19 cellular contexts compared by ENCODE assay signal in the genomic region with DNA sequence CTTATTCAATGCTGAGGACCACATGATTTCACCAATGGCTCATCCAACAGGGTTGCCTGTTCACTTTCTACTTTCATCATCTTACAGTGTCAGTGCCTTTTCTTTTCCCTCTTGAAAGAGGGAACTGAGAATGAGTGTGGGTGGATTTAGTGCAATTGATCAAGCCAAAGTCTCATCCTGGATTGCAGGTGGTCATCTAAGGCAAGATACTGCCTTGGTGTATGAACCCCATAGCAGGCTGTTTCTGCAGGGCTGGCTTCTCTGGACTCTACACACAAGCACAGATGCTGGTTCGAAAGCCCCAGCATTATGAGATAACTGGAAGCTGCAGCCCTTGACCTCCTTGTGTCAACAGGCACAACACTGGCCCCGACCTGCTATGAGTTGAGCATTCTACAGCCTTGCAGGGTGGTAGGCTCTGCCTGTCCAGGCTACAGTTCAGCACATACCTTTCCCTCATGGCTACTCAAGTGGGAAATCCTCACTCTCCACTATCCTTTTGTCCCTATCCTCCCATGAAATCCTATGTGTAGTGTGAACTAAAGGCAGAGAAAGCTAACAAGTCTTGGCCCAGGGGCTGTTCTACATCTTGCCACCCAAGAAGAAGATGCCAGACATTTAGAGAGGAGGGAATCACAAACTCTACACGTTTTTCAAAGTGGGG.
DNase-seq lines count a peak whose midpoint lies in the region; ATAC-seq, FAIRE-seq and TF ChIP-seq lines count a peak whose summit lies in the region.
"Had no signal": no experiment of that assay in that cellular context is flagged by ENCODE, and none has a peak within 500 bp of the region (broad histone marks: within the 10 kb centered on the region; RNA-seq: fewer than 3 reads in every experiment).

No MANE protein-coding gene starts in this region.

- no peak overlapping the region for H3K9ac ChIP-seq in GM12878 (ENCODE audit: control insufficient read depth, insufficient read depth, low read length)

- WGBS in GM12878 (ENCODE audit: insufficient coverage, insufficient replicate concordance, low lambda C conversion rate, missing lambda C conversion rate), result 64% methylated on average over 3 of the region's 3 CpGs
- WGBS in sigmoid colon, 2 donors, result 75 to 84% methylated on average over 3 of the region's 3 CpGs

- TF ChIP-seq EP300 in GM12878 (IDR thresholded peaks at IDR 0.05; ENCODE audit: borderline replicate concordance in 1 of 2, control insufficient read depth in 1 of 2, low read depth in 2 of 2, low read length in 2 of 2) (no peak), sigmoid colon (IDR thresholded peaks at IDR 0.05) (no peak)

- intact Hi-C loops in GM12878 (cut with micrococcal nuclease; ENCODE audit: unreplicated experiment), result no loop called here
- intact Hi-C loops in sigmoid colon (cut with DNase I), result no loop called here

- in situ Hi-C loops in GM12878 (cut with MboI), result no loop called here

- DNase-seq in GM12891 (ENCODE audit: insufficient read length, low spot score), result peak; percentile 19
- DNase-seq in GM12878 (ENCODE audit: low read depth, low spot score), result no peak
- DNase-seq in sigmoid colon, result no peak
- DNase-seq in NCI-H510A (lab: John Stamatoyannopoulos, UW), result no peak
- no peak for DNase-seq in stimulated activated CD4-positive, alpha-beta T cell treated with anti-CD3 and anti-CD28 coated beads, Interleukin-12 subunit alpha, Interleukin-12 subunit beta, amount 100 ng/mL, for 4 hours
- DNase-seq: ACHN; activated CD4-positive, CD25-positive, alpha-beta regulatory T cell treated with anti-CD3 and anti-CD28 coated beads, Interleukin-2, amount 50 U/mL, for 72 hours; CD4-positive, alpha-beta T cell; left ventricle myocardium superior; NCI-H187; pancreas; PC-3; substantia nigra; T1000 had no signal

- no peaks in the 10 kb centered on the region for H3K27me3 ChIP-seq in GM12878 (replicated peaks in 1 of 2; ENCODE audit: control insufficient read depth in 2 of 2, insufficient read depth in 2 of 2, low read length in 1 of 2)
- H3K27me3 ChIP-seq in sigmoid colon, result no peaks in the 10 kb centered on the region
- H3K27me3 ChIP-seq: pancreas had no signal

- H3K4me2 ChIP-seq in GM12878 (ENCODE audit: control insufficient read depth, insufficient read depth), result no peak overlapping the region

- POLR2A ChIA-PET in GM12878 (lab: Charles Lee), result no interaction called here

- TF ChIP-seq CTCF in GM12878 (IDR thresholded peaks at IDR 0.05 in 2 of 3, conservative IDR thresholded peaks at IDR 0.05 in 1 of 3; ENCODE audit: control insufficient read depth in 2 of 3, extremely low read depth in 1 of 3, insufficient read depth in 1 of 3, low read depth in 3 of 3, low read length in 3 of 3) (no peak), sigmoid colon (IDR thresholded peaks at IDR 0.05) (no peak)

- BruUV-seq in GM12878 (replicated peaks; lab: Mats Ljungman, UMichigan), result no TSS peak

- TF ChIP-seq POLR2A in GM12891 (IDR thresholded peaks at IDR 0.05; ENCODE audit: low read depth, low read length) (no peak), GM12878 (IDR thresholded peaks at IDR 0.05; ENCODE audit: low read depth, low read length) (no peak), sigmoid colon (IDR thresholded peaks at IDR 0.05) (no peak)

- H3K79me2 ChIP-seq in GM12878 (ENCODE audit: control insufficient read depth, insufficient read depth, low read length), result no peaks in the 10 kb centered on the region

- no peaks in the 10 kb centered on the region for H4K20me1 ChIP-seq in GM12878 (ENCODE audit: control insufficient read depth, insufficient read depth)

- RAD21 ChIA-PET in GM12878 (lab: Charles Lee; ENCODE audit: unreplicated experiment), result interaction anchor here (1.0 kb wide), 1 partner anchor 177 kb away, joined by 4 read pairs; no protein-coding TSS in a partner anchor

- H3K27ac ChIP-seq in GM12878 (ENCODE audit: control insufficient read depth, insufficient read depth), result no peak overlapping the region
- no peak overlapping the region for H3K27ac ChIP-seq in sigmoid colon
- H3K27ac ChIP-seq: pancreas had no signal

- no peak for TF ChIP-seq RAD21 in GM12878 (IDR thresholded peaks at IDR 0.05; ENCODE audit: insufficient read depth, low read depth, low read length)

- CTCF ChIA-PET in GM12878 (lab: Yijun Ruan, JAX), result interaction anchor here (0.7 to 3.6 kb wide), 4 partner anchors 8 to 524 kb away, joined by 3 to 14 read pairs (median 4); no protein-coding TSS in a partner anchor

- ATAC-seq in GM19395 (IDR thresholded peaks at IDR 0.05; ENCODE audit: unreplicated experiment), result peak; percentile 76
- ATAC-seq in HG02981 (IDR thresholded peaks at IDR 0.05; ENCODE audit: unreplicated experiment), result peak; percentile 49
- ATAC-seq in GM12878, result peak; percentile 60
- ATAC-seq in HG03457 (IDR thresholded peaks at IDR 0.05; ENCODE audit: unreplicated experiment), result no peak
- ATAC-seq: activated T-helper 17 cell treated with anti-CD3 and anti-CD28 coated beads, Interleukin-2, amount 50 U/mL, for 72 hours; esophagus mucosa; left ventricle myocardium superior; pancreas; PC-3 had no signal

- H3K4me1 ChIP-seq in GM12878 (ENCODE audit: control insufficient read depth, insufficient read depth, low read length) (peaks cover 3% of the 10 kb centered on the region), sigmoid colon (no peaks in the 10 kb centered on the region)
- H3K4me1 ChIP-seq: pancreas had no signal

- H3K36me3 ChIP-seq in GM12878 (ENCODE audit: control insufficient read depth in 2 of 2, insufficient read depth in 2 of 2, low read length in 1 of 2), result no peaks in the 10 kb centered on the region; a peak in 2 of 4 replicates
- H3K36me3 ChIP-seq in sigmoid colon, result no peaks in the 10 kb centered on the region

- SMC1A ChIA-PET in GM12878 (lab: Charles Lee; ENCODE audit: uncharacterized antibody, unreplicated experiment), result interaction anchor here (1.1 kb wide), 1 partner anchor 177 kb away, joined by 3 read pairs; no protein-coding TSS in a partner anchor

- H3K9me3 ChIP-seq in GM12878 (replicated peaks; ENCODE audit: control insufficient read depth, insufficient read depth, low read length) (no peaks in the 10 kb centered on the region), sigmoid colon (no peaks in the 10 kb centered on the region)
- H3K9me3 ChIP-seq: pancreas had no signal

- H3K4me3 ChIP-seq in GM12878 (no peak overlapping the region), sigmoid colon (no peak overlapping the region)
- H3K4me3 ChIP-seq: pancreas had no signal

- no peak overlapping the region for H2AFZ ChIP-seq in GM12878 (ENCODE audit: control insufficient read depth, low read depth, low read length)

- no peak for FAIRE-seq in GM12891 (lab: Jason Lieb, UNC)
- peak; percentile 77 for FAIRE-seq in GM12878 (lab: Jason Lieb, UNC)
- FAIRE-seq: pancreas had no signal

TF ChIP-seq in GM12891, 5 proteins besides CTCF, POLR2A, EP300 and RAD21:
- TF ChIP-seq SPI1 (IDR thresholded peaks at IDR 0.05; ENCODE audit: low read depth, low read length) (peak; percentile 98), TAF1 (IDR thresholded peaks at IDR 0.05; ENCODE audit: low read depth, low read length) (no peak)
TF ChIP-seq in GM12891: peak in this region for 1.

TF ChIP-seq in GM12878, 131 proteins besides CTCF, POLR2A, EP300 and RAD21 (continues in another document):
- TF ChIP-seq IKZF2 (IDR thresholded peaks at IDR 0.05) (peak; percentile 68 to 71), ZNF384 (IDR thresholded peaks at IDR 0.05; ENCODE audit: borderline replicate concordance, low read depth, low read length) (no peak), EZH2 (IDR thresholded peaks at IDR 0.05; ENCODE audit: borderline replicate concordance, control insufficient read depth, low read depth, low read length) (no peak), STAT1 (conservative IDR thresholded peaks at IDR 0.05) (no peak), SRF (IDR thresholded peaks at IDR 0.05; ENCODE audit: low read depth in 2 of 2, low read length in 2 of 2) (no peak), SPI1 (IDR thresholded peaks at IDR 0.05; ENCODE audit: borderline replicate concordance, insufficient read depth, low read depth, low read length) (peak; percentile 94), BHLHE40 (IDR thresholded peaks at IDR 0.05; ENCODE audit: borderline replicate concordance in 1 of 2, low read depth in 2 of 2, low read length in 1 of 2) (no peak), EED (IDR thresholded peaks at IDR 0.05; ENCODE audit: low read depth) (peak; percentile 69), NFXL1 (IDR thresholded peaks at IDR 0.05; ENCODE audit: borderline replicate concordance) (no peak), DPF2 (IDR thresholded peaks at IDR 0.05) (peak; percentile 76)
- TF ChIP-seq, protein P1, sequence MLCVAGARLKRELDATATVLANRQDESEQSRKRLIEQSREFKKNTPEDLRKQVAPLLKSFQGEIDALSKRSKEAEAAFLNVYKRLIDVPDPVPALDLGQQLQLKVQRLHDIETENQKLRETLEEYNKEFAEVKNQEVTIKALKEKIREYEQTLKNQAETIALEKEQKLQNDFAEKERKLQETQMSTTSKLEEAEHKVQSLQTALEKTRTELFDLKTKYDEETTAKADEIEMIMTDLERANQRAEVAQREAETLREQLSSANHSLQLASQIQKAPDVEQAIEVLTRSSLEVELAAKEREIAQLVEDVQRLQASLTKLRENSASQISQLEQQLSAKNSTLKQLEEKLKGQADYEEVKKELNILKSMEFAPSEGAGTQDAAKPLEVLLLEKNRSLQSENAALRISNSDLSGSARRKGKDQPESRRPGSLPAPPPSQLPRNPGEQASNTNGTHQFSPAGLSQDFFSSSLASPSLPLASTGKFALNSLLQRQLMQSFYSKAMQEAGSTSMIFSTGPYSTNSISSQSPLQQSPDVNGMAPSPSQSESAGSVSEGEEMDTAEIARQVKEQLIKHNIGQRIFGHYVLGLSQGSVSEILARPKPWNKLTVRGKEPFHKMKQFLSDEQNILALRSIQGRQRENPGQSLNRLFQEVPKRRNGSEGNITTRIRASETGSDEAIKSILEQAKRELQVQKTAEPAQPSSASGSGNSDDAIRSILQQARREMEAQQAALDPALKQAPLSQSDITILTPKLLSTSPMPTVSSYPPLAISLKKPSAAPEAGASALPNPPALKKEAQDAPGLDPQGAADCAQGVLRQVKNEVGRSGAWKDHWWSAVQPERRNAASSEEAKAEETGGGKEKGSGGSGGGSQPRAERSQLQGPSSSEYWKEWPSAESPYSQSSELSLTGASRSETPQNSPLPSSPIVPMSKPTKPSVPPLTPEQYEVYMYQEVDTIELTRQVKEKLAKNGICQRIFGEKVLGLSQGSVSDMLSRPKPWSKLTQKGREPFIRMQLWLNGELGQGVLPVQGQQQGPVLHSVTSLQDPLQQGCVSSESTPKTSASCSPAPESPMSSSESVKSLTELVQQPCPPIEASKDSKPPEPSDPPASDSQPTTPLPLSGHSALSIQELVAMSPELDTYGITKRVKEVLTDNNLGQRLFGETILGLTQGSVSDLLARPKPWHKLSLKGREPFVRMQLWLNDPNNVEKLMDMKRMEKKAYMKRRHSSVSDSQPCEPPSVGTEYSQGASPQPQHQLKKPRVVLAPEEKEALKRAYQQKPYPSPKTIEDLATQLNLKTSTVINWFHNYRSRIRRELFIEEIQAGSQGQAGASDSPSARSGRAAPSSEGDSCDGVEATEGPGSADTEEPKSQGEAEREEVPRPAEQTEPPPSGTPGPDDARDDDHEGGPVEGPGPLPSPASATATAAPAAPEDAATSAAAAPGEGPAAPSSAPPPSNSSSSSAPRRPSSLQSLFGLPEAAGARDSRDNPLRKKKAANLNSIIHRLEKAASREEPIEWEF (IDR thresholded peaks at IDR 0.05; ENCODE audit: insufficient replicate concordance, low read depth, low read length), result no peak
